In the genomic region with DNA sequence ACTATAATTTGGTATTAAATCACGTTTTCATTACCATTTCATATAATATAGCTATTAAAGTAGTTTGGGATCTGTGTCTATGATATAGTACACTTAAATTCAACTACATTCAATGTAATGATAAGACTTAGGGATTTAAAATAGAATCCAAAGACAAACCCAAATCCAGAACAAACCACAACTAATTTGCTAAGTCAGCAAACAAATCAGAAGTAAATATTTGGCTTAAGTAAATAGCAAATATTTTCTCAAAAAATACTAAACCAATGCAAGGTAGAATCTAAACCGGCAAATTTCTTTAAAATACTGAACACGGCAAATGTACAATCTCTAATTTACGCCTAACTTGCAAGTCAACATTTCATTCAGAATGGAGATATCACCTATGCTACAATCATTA, we compare ENCODE assay signal across 20 cellular contexts. TPM values are rescaled to one million over a fixed set of nuclear protein-coding genes. Genes with fewer than 3 reads are reported as not detected.
DNase-seq lines count a peak whose midpoint lies in the region; ATAC-seq, FAIRE-seq and TF ChIP-seq lines count a peak whose summit lies in the region.
"Had no signal": no experiment of that assay in that cellular context is flagged by ENCODE, and none has a peak within 500 bp of the region (broad histone marks: within the 10 kb centered on the region; RNA-seq: fewer than 3 reads in every experiment).

No MANE protein-coding gene starts in this region.

- FAIRE-seq in A549 (lab: Jason Lieb, UNC) (no peak), K562 (lab: Jason Lieb, UNC) (no peak), H1 (lab: Jason Lieb, UNC) (no peak), RCC 7860 (lab: Jason Lieb, UNC) (no peak)
- FAIRE-seq: GM12891, GM18507 had no signal

- H2BK5ac ChIP-seq in H1 (ENCODE audit: low read depth, low read length) = no peak overlapping the region

- POLR2A ChIA-PET in A549 (lab: Yijun Ruan, JAX) = no interaction called here
- POLR2A ChIA-PET in K562 (lab: Yijun Ruan, JAX) = interaction anchor here (1.3 kb wide), 1 partner anchor 13 kb away, joined by 4 read pairs; no protein-coding TSS in a partner anchor
- POLR2A ChIA-PET in H1 (lab: Charles Lee; ENCODE audit: partially characterized antibody) = interaction anchor here (1.0 kb wide), 1 partner anchor 152 kb away, joined by 4 read pairs; no protein-coding TSS in a partner anchor
- POLR2A ChIA-PET in RWPE1 (lab: Yijun Ruan, JAX; ENCODE audit: low non-redundant PET) = no interaction called here

- ATAC-seq in A549 (no peak), K562 (no peak), right cardiac atrium (no peak)
- ATAC-seq: HCT116 had no signal

- TF ChIP-seq CTCF in A549 (IDR thresholded peaks at IDR 0.05) (no peak), MM.1S (IDR thresholded peaks at IDR 0.05; ENCODE audit: low read length) (no peak), K562 (IDR thresholded peaks at IDR 0.05 in 2 of 3, conservative IDR thresholded peaks at IDR 0.05 in 1 of 3; ENCODE audit: insufficient read depth in 2 of 3, low read depth in 1 of 3, low read length in 3 of 3) (no peak), H1 (IDR thresholded peaks at IDR 0.05; ENCODE audit: control extremely low read depth in 1 of 3, insufficient read depth in 1 of 3, low read depth in 1 of 3, low read length in 3 of 3) (no peak), RWPE1 (conservative IDR thresholded peaks at IDR 0.05; ENCODE audit: low read depth) (no peak)

- TF ChIP-seq RAD21 in A549 (conservative IDR thresholded peaks at IDR 0.05 in 1 of 2, IDR thresholded peaks at IDR 0.05 in 1 of 2) (no peak), K562 (CRISPR knock-in tag; conservative IDR thresholded peaks at IDR 0.05 in 1 of 2, IDR thresholded peaks at IDR 0.05 in 1 of 2) (no peak), H1 (IDR thresholded peaks at IDR 0.05 in 1 of 2, conservative IDR thresholded peaks at IDR 0.05 in 1 of 2; ENCODE audit: low read depth in 2 of 2, low read length in 2 of 2) (no peak)

- H2BK120ac ChIP-seq in H1 (replicated peaks; ENCODE audit: low read depth, low read length) = no peak overlapping the region

- no peaks in the 10 kb centered on the region for H3K4me1 ChIP-seq in A549
- no peaks in the 10 kb centered on the region for H3K4me1 ChIP-seq in MM.1S (ENCODE audit: low read length)
- H3K4me1 ChIP-seq in K562 (replicated peaks in 1 of 2; ENCODE audit: control insufficient read depth in 2 of 2, insufficient read depth in 2 of 2, low read length in 2 of 2) = no peaks in the 10 kb centered on the region
- no peaks in the 10 kb centered on the region for H3K4me1 ChIP-seq in H1 (replicated peaks in 1 of 4; ENCODE audit: control insufficient read depth in 3 of 4, insufficient read depth in 4 of 4, low read length in 3 of 4)
- H3K4me1 ChIP-seq in right cardiac atrium (ENCODE audit: control insufficient read depth, insufficient read depth, low read length) = no peaks in the 10 kb centered on the region

- no peaks in the 10 kb centered on the region for H3F3A ChIP-seq in MM.1S (ENCODE audit: insufficient read depth, low read length)

- H3K4me2 ChIP-seq in A549 = no peak overlapping the region
- H3K4me2 ChIP-seq in MM.1S (ENCODE audit: low read depth, low read length) = no peak overlapping the region
- H3K4me2 ChIP-seq in K562 (ENCODE audit: insufficient read depth, low read length) = no peak overlapping the region
- H3K4me2 ChIP-seq in H1 (ENCODE audit: insufficient read depth in 1 of 2, low read depth in 2 of 2, low read length in 2 of 2) = no peak overlapping the region

- no peak overlapping the region for H3K56ac ChIP-seq in H1 (replicated peaks; ENCODE audit: insufficient read length, low read depth, low read length)

- no peaks in the 10 kb centered on the region for H3K27me3 ChIP-seq in MM.1S (replicated peaks; ENCODE audit: insufficient read depth, low read length)
- H3K27me3 ChIP-seq in K562 (ENCODE audit: control insufficient read depth in 2 of 2, insufficient read depth in 2 of 2, low read length in 2 of 2) = no peaks in the 10 kb centered on the region
- no peaks in the 10 kb centered on the region for H3K27me3 ChIP-seq in H1 (replicated peaks in 1 of 4; ENCODE audit: control insufficient read depth in 3 of 4, extremely low read depth in 1 of 4, insufficient read depth in 3 of 4, low read length in 3 of 4)
- H3K27me3 ChIP-seq in right cardiac atrium (ENCODE audit: control insufficient read depth, insufficient read depth) = no peaks in the 10 kb centered on the region

- H4K20me1 ChIP-seq in MM.1S (ENCODE audit: insufficient read depth, low read length) = no peaks in the 10 kb centered on the region
- no peaks in the 10 kb centered on the region for H4K20me1 ChIP-seq in K562 (replicated peaks; ENCODE audit: control insufficient read depth, insufficient read depth, low read length)
- H4K20me1 ChIP-seq in H1 (replicated peaks in 1 of 2; ENCODE audit: control insufficient read depth in 1 of 2, insufficient read depth in 2 of 2, low read length in 2 of 2) = peaks cover 2 to 3% of the 10 kb centered on the region in 2 experiments

- H3K79me1 ChIP-seq in H1 (ENCODE audit: low read depth, low read length) = no peaks in the 10 kb centered on the region

- WGBS in A549 (ENCODE audit: missing lambda C conversion rate) = 93% methylated on average over 4 of the region's 4 CpGs
- 89% methylated on average over 4 of the region's 4 CpGs for WGBS in K562 (ENCODE audit: insufficient coverage, low coverage, missing lambda C conversion rate)
- WGBS in H1 (ENCODE audit: extremely low coverage in 1 of 2, insufficient coverage in 1 of 2, insufficient read length in 1 of 2, insufficient replicate concordance in 2 of 2, low coverage in 1 of 2, low lambda C conversion rate in 2 of 2, missing lambda C conversion rate in 1 of 2), 2 experiments = 96% methylated on average over 4 of the region's 4 CpGs; no CpG with 5 or more reads in 1 of the 2 experiments
- WGBS in right cardiac atrium = 92% methylated on average over 4 of the region's 4 CpGs

- BruUV-seq in K562 (replicated peaks; lab: Mats Ljungman, UMichigan) = no TSS peak

- no peak overlapping the region for H3K4me3 ChIP-seq in A549
- no peak overlapping the region for H3K4me3 ChIP-seq in MM.1S (ENCODE audit: low read length)
- no peak overlapping the region for H3K4me3 ChIP-seq in K562
- no peak overlapping the region for H3K4me3 ChIP-seq in H1 (ENCODE audit: extremely low read depth in 1 of 4, insufficient read depth in 2 of 4, low read depth in 3 of 4, low read length in 4 of 4)
- no peak overlapping the region for H3K4me3 ChIP-seq in right cardiac atrium (ENCODE audit: low read length)
- H3K4me3 ChIP-seq: GM23248 had no signal

- H2BK15ac ChIP-seq in H1 (ENCODE audit: low read length) = no peak overlapping the region

- no peak overlapping the region for H3K27ac ChIP-seq in A549
- no peak overlapping the region for H3K27ac ChIP-seq in MM.1S (ENCODE audit: low read length)
- H3K27ac ChIP-seq in K562 (ENCODE audit: extremely low read depth, low read depth, low read length) = no peak overlapping the region
- H3K27ac ChIP-seq in H1 (ENCODE audit: low read depth, low read length) = no peak overlapping the region
- H3K27ac ChIP-seq in right cardiac atrium (ENCODE audit: low read length) = no peak overlapping the region
- no peak overlapping the region for H3K27ac ChIP-seq in RWPE1
- H3K27ac ChIP-seq: GM23248 had no signal

- H3K36me3 ChIP-seq in MM.1S (replicated peaks; ENCODE audit: insufficient read depth, low read length) = peaks cover 37% of the 10 kb centered on the region
- peaks cover 88% of the 10 kb centered on the region for H3K36me3 ChIP-seq in K562 (ENCODE audit: control insufficient read depth, insufficient read depth, low read length)
- H3K36me3 ChIP-seq in H1 (ENCODE audit: control insufficient read depth in 2 of 4, insufficient read depth in 4 of 4, low read length in 3 of 4) = peaks cover 18 to 75% (median 41%) of the 10 kb centered on the region in 4 experiments

- intact Hi-C loops in K562 (cut with micrococcal nuclease) (no loop called here), right cardiac atrium (cut with DNase I) (no loop called here)

- no peaks in the 10 kb centered on the region for H3K23me2 ChIP-seq in H1 (ENCODE audit: low read depth, low read length)

- H3K9me2 ChIP-seq in MM.1S (replicated peaks; ENCODE audit: insufficient read depth, low read length) = no peaks in the 10 kb centered on the region

- no peaks in the 10 kb centered on the region for H3K9me1 ChIP-seq in K562 (ENCODE audit: control insufficient read depth, insufficient read depth, low read length)

- no peak overlapping the region for H3K18ac ChIP-seq in H1 (ENCODE audit: extremely low read depth, low read length)

- in situ Hi-C loops in K562 (cut with MboI) = no loop called here

- H3K9me3 ChIP-seq in A549 (no peaks in the 10 kb centered on the region), MM.1S (replicated peaks; ENCODE audit: insufficient read depth, low read length) (no peaks in the 10 kb centered on the region), K562 (replicated peaks; ENCODE audit: control insufficient read depth, insufficient read depth, low read depth, low read length) (no peaks in the 10 kb centered on the region), H1 (ENCODE audit: insufficient read depth in 2 of 2, low read depth in 1 of 2, low read length in 1 of 2) (no peaks in the 10 kb centered on the region; a peak in 1 of 4 replicates), right cardiac atrium (ENCODE audit: control insufficient read depth, low read length) (no peaks in the 10 kb centered on the region)

- no peak overlapping the region for H2AK5ac ChIP-seq in H1 (ENCODE audit: low read depth, low read length)

- H4K5ac ChIP-seq in H1 (ENCODE audit: insufficient read length, low read depth, low read length) = no peak overlapping the region

- no peak overlapping the region for H3K9ac ChIP-seq in MM.1S (ENCODE audit: low read length)
- H3K9ac ChIP-seq in K562 (ENCODE audit: insufficient read depth in 1 of 2, low read depth in 2 of 2, low read length in 2 of 2) = no peak overlapping the region
- H3K9ac ChIP-seq in H1 (replicated peaks in 1 of 4; ENCODE audit: extremely low read depth in 1 of 4, low read depth in 3 of 4, low read length in 3 of 4) = no peak overlapping the region
- H3K9ac ChIP-seq: GM23248 had no signal

- CTCF ChIA-PET in A549 (lab: Yijun Ruan, JAX) = no interaction called here
- CTCF ChIA-PET in K562 (lab: Yijun Ruan, JAX; ENCODE audit: low intra/inter-chr PET ratio) = no interaction called here
- CTCF ChIA-PET in H1 (lab: Charles Lee; ENCODE audit: partially characterized antibody) = interaction anchor here (1.0 kb wide), 1 partner anchor 17 kb away, joined by 3 read pairs; no protein-coding TSS in a partner anchor
- CTCF ChIA-PET in RWPE1 (lab: Yijun Ruan, JAX) = interaction anchor here (0.6 kb wide), 1 partner anchor 526 kb away, joined by 3 read pairs; no protein-coding TSS in a partner anchor

- no peak overlapping the region for H2BK20ac ChIP-seq in H1 (ENCODE audit: low read length)

- H4K91ac ChIP-seq in H1 (replicated peaks; ENCODE audit: insufficient read length, low read length) = no peak overlapping the region

- no peak overlapping the region for H3K4ac ChIP-seq in H1 (replicated peaks; ENCODE audit: insufficient read length, low read depth, low read length)

- H2BK12ac ChIP-seq in H1 (ENCODE audit: low read depth, low read length) = no peak overlapping the region

- H3K14ac ChIP-seq in H1 (ENCODE audit: insufficient read length) = no peak overlapping the region

- H2AFZ ChIP-seq in MM.1S (ENCODE audit: low read length) (no peak overlapping the region), K562 (ENCODE audit: low read depth, low read length) (no peak overlapping the region), H1 (ENCODE audit: low read length) (no peak overlapping the region)
- H2AFZ ChIP-seq: GM23248 had no signal

- TF ChIP-seq EP300 in A549 (IDR thresholded peaks at IDR 0.05) (no peak), K562 (IDR thresholded peaks at IDR 0.05; ENCODE audit: low read length) (no peak), H1 (IDR thresholded peaks at IDR 0.05; ENCODE audit: borderline replicate concordance in 1 of 2, low read depth in 2 of 2, low read length in 2 of 2) (no peak)

- H3K79me2 ChIP-seq in MM.1S (ENCODE audit: low read length) = peaks cover 19% of the 10 kb centered on the region
- peaks cover 3% of the 10 kb centered on the region; the same call in 2 of the 3 replicates for H3K79me2 ChIP-seq in K562 (ENCODE audit: control insufficient read depth, insufficient read depth, low read length)
- no peaks in the 10 kb centered on the region for H3K79me2 ChIP-seq in H1 (ENCODE audit: control insufficient read depth in 1 of 2, insufficient read depth in 2 of 2, low read length in 2 of 2)

- no peak overlapping the region for H4K8ac ChIP-seq in H1 (ENCODE audit: extremely low read depth, insufficient read depth, low read length)

- DNase-seq in A549 (ENCODE audit: low read depth in 1 of 2, low spot score in 1 of 2) = no peak
- peak; percentile 5 for DNase-seq in MM.1S
- no peak for DNase-seq in K562 (ENCODE audit: extremely low read depth in 1 of 4, low spot score in 3 of 4)
- no peak for DNase-seq in H1 (ENCODE audit: low read depth in 1 of 2, low spot score in 2 of 2)
- DNase-seq in GM19240 (ENCODE audit: insufficient read length, low spot score) = no peak
- DNase-seq in RCC 7860 (ENCODE audit: low spot score) = no peak
- no peak for DNase-seq in right cardiac atrium
- DNase-seq in RWPE1 (ENCODE audit: low spot score) = no peak
- DNase-seq: 8988T; C1 segment of cervical spinal cord; Calu3; CD4-positive, alpha-beta memory T cell; COR-L47; DND-41; GDM1; GM23248; H9 had no signal

- no peak for TF ChIP-seq POLR2A in A549 (IDR thresholded peaks at IDR 0.05; ENCODE audit: low read length)
- TF ChIP-seq POLR2A in K562 (conservative IDR thresholded peaks at IDR 0.05) = no peak
- no peak for TF ChIP-seq POLR2A in H1 (IDR thresholded peaks at IDR 0.05; ENCODE audit: control extremely low read depth in 1 of 2, low read depth in 2 of 2, low read length in 2 of 2)

- no peak overlapping the region for H3K23ac ChIP-seq in H1 (ENCODE audit: insufficient read length)

RNA-seq across cellular contexts. Expression of a gene that starts 16.8 kb away (rescaled TPM):
- polyA plus RNA-seq in A549 (2011; rRNA removed) (83.5 and 91.5 TPM in 2 replicates), A549 (2017; fragmentation: RNase III; extraction: RNeasy Plus Mini Kit Qiagen cat#74134 plus additional on column Dnase treatment) (33.5 to 34.2 TPM (median 33.8 TPM) in 3 replicates), K562 (2011; rRNA removed) (90.7 and 106 TPM in 2 replicates), K562 (2014; fragmentation: Illumina TruSeq; extraction: Trizol) (78.1 and 85.1 TPM in 2 replicates), K562 (2014; fragmentation: Nextera tagmentation; extraction: Ambion mirVana) (10 to 100 TPM; 18.4 to 35.2 TPM), K562 (2014; rRNA removed) (42.9 and 44.5 TPM in 2 replicates), H1 (2011; rRNA removed) (44.8 and 48.6 TPM in 2 replicates), right cardiac atrium (31.9 TPM)
- 35.8 and 41.6 TPM in 2 replicates for polyA plus RNA-seq in A549 (2012; cell fraction: cytosol; rRNA removed)
- 42.9 and 56.6 TPM in 2 replicates for polyA plus RNA-seq in A549 (2012; cell fraction: nucleus; rRNA removed)
- polyA minus RNA-seq in A549 (2011; rRNA and poly(A)+ RNA removed) = 49.1 and 54.4 TPM in 2 replicates
- 115 and 157 TPM in 2 replicates for total RNA-seq in K562 (2011; cell fraction: chromatin; rRNA removed; ENCODE audit: low replicate concordance)
- 58.0 and 60.1 TPM in 2 replicates for total RNA-seq in K562 (2011; cell fraction: nucleolus; rRNA removed)
- 73.8 and 91.0 TPM in 2 replicates for total RNA-seq in K562 (2011; cell fraction: nucleoplasm; rRNA removed)
- total RNA-seq in K562 (2014; rRNA removed) (28.0 and 33.5 TPM in 2 replicates), K562 (2014; rRNA removed; fragmentation: Illumina TruSeq; extraction: Trizol) (42.1 and 44.5 TPM in 2 replicates), K562 (2015; rRNA removed; fragmentation: Illumina TruSeq; extraction: Trizol) (43.2 and 44.8 TPM in 2 replicates), K562 (2021) (50.3 and 52.1 TPM in 2 replicates), right cardiac atrium (10 to 100 TPM; 65.7 to 96.9 (median 71.8) TPM)
- 62.1 and 77.9 TPM in 2 replicates for polyA plus RNA-seq in K562 (2011; cell fraction: cytosol; rRNA removed)
- polyA plus RNA-seq in K562 (2011; cell fraction: nucleus; rRNA removed) = 101 and 107 TPM in 2 replicates
- 41.6 and 49.1 TPM in 2 replicates for polyA plus RNA-seq in K562 (2012)
- 146 and 175 TPM in 2 replicates for polyA minus RNA-seq in K562 (2011; rRNA and poly(A)+ RNA removed)
- 40.0 and 44.7 TPM in 2 replicates for polyA minus RNA-seq in K562 (2011; cell fraction: cytosol; rRNA and poly(A)+ RNA removed)
- 20.3 and 43.2 TPM in 2 replicates for polyA minus RNA-seq in K562 (2011; cell fraction: nucleus; rRNA and poly(A)+ RNA removed)
- 44.2 and 46.1 TPM in 2 replicates for total RNA-seq in H1 (2021; fragmentation: NEBNext Ultra II Directional; extraction: Animal tissue kit (Norgen Biotek cat#: 25700))
- polyA plus RNA-seq in H1 (2011; cell fraction: cytosol; rRNA removed) = 42.9 TPM
- 44.7 TPM for polyA plus RNA-seq in H1 (2011; cell fraction: nucleus; rRNA removed)
- 35.8 to 41.8 TPM (median 37.3 TPM) in 4 replicates for polyA plus RNA-seq in H1 (2012, experiment 1 of 2)
- polyA plus RNA-seq in H1 (2012, experiment 2 of 2) = 22.9 TPM
- 37.4 TPM for polyA plus RNA-seq in H1 (2013, experiment 1 of 2)
- 36.1 TPM for polyA plus RNA-seq in H1 (2013, experiment 2 of 2)
- polyA minus RNA-seq in H1 (2011; rRNA and poly(A)+ RNA removed) = 45.0 and 47.9 TPM in 2 replicates
- 27.2 TPM for polyA minus RNA-seq in H1 (2011; cell fraction: cytosol; rRNA and poly(A)+ RNA removed)
- polyA minus RNA-seq in H1 (2011; cell fraction: nucleus; rRNA and poly(A)+ RNA removed) = 25.4 TPM

RNA-seq across cellular contexts. Expression of a gene that starts 17.1 kb away (rescaled TPM):
- polyA plus RNA-seq in A549 (2011; rRNA removed) (171 and 182 TPM in 2 replicates), A549 (2017; fragmentation: RNase III; extraction: RNeasy Plus Mini Kit Qiagen cat#74134 plus additional on column Dnase treatment) (94.8 to 102 TPM (median 96.3 TPM) in 3 replicates), K562 (2011; rRNA removed) (431 and 484 TPM in 2 replicates), K562 (2014; fragmentation: Illumina TruSeq; extraction: Trizol) (402 and 404 TPM in 2 replicates), K562 (2014; fragmentation: Nextera tagmentation; extraction: Ambion mirVana) (100 to 1,000 TPM; 298 to 468 TPM), K562 (2014; rRNA removed) (344 and 358 TPM in 2 replicates), H1 (2011; rRNA removed) (66.3 and 71.4 TPM in 2 replicates), right cardiac atrium (91.9 TPM)
- 106 and 114 TPM in 2 replicates for polyA plus RNA-seq in A549 (2012; cell fraction: cytosol; rRNA removed)
- polyA plus RNA-seq in A549 (2012; cell fraction: nucleus; rRNA removed) = 107 and 111 TPM in 2 replicates
- polyA minus RNA-seq in A549 (2011; rRNA and poly(A)+ RNA removed) = 143 and 168 TPM in 2 replicates
- total RNA-seq in K562 (2011; cell fraction: chromatin; rRNA removed; ENCODE audit: low replicate concordance) = 498 and 523 TPM in 2 replicates
- total RNA-seq in K562 (2011; cell fraction: nucleolus; rRNA removed) = 338 and 343 TPM in 2 replicates
- 327 and 351 TPM in 2 replicates for total RNA-seq in K562 (2011; cell fraction: nucleoplasm; rRNA removed)
- total RNA-seq in K562 (2014; rRNA removed) (129 and 155 TPM in 2 replicates), K562 (2014; rRNA removed; fragmentation: Illumina TruSeq; extraction: Trizol) (250 and 288 TPM in 2 replicates), K562 (2015; rRNA removed; fragmentation: Illumina TruSeq; extraction: Trizol) (202 and 215 TPM in 2 replicates), K562 (2021) (242 and 246 TPM in 2 replicates), right cardiac atrium (10 to 100 TPM; 83.5 to 91.6 (median 87.7) TPM)
- polyA plus RNA-seq in K562 (2011; cell fraction: cytosol; rRNA removed) = 317 and 359 TPM in 2 replicates
- 376 and 394 TPM in 2 replicates for polyA plus RNA-seq in K562 (2011; cell fraction: nucleus; rRNA removed)
- polyA plus RNA-seq in K562 (2012) = 209 and 223 TPM in 2 replicates
- 340 and 359 TPM in 2 replicates for polyA minus RNA-seq in K562 (2011; rRNA and poly(A)+ RNA removed)
- polyA minus RNA-seq in K562 (2011; cell fraction: cytosol; rRNA and poly(A)+ RNA removed) = 135 and 169 TPM in 2 replicates
- polyA minus RNA-seq in K562 (2011; cell fraction: nucleus; rRNA and poly(A)+ RNA removed) = 193 and 313 TPM in 2 replicates
- 87.1 and 91.6 TPM in 2 replicates for total RNA-seq in H1 (2021; fragmentation: NEBNext Ultra II Directional; extraction: Animal tissue kit (Norgen Biotek cat#: 25700))
- 88.0 TPM for polyA plus RNA-seq in H1 (2011; cell fraction: cytosol; rRNA removed)
- 144 TPM for polyA plus RNA-seq in H1 (2011; cell fraction: nucleus; rRNA removed)
- 84.2 to 109 TPM (median 91.8 TPM) in 4 replicates for polyA plus RNA-seq in H1 (2012, experiment 1 of 2)
- 40.9 TPM for polyA plus RNA-seq in H1 (2012, experiment 2 of 2)
- polyA plus RNA-seq in H1 (2013, experiment 1 of 2) = 122 TPM
- polyA plus RNA-seq in H1 (2013, experiment 2 of 2) = 120 TPM
- 119 and 143 TPM in 2 replicates for polyA minus RNA-seq in H1 (2011; rRNA and poly(A)+ RNA removed)
- polyA minus RNA-seq in H1 (2011; cell fraction: cytosol; rRNA and poly(A)+ RNA removed) = 43.7 TPM
- 87.2 TPM for polyA minus RNA-seq in H1 (2011; cell fraction: nucleus; rRNA and poly(A)+ RNA removed)

Comparison
In these comparisons a context has a peak if more than half of its experiments do, and no peak if none do; other contexts are left out.
1. CTCF ChIA-PET loops: an anchor here in H1 (1.0 kb wide) and RWPE1 (0.6 kb wide); none called in A549 and K562.
2. POLR2A ChIA-PET loops: an anchor here in K562 (1.3 kb wide) and H1 (1.0 kb wide); none called in A549 and RWPE1.